ENCODE assay signal across 8 cellular contexts in genomic region chr11:75773595-75774353, GRCh38.
A peak's percentile ranks its signal among the peaks of the same experiment; 100 is the strongest.
DNase-seq lines count a peak whose midpoint lies in the region; ATAC-seq and TF ChIP-seq lines count a peak whose summit lies in the region.

No MANE protein-coding gene starts in this region.

- H3K36me3 Mint-ChIP-seq in activated T-cell treated with anti-CD3 and anti-CD28 coated beads, Interleukin-2, amount 50 U/mL, for 24 hours (ENCODE audit: low read depth), result no peaks in the 10 kb centered on the region
- H3K36me3 Mint-ChIP-seq in stimulated activated naive B cell treated with anti-CD40 and anti-IgM and Interleukin-4, amounts not matched to agents 10 μg/mL and 1 μg/mL and 100 μg/mL, for 72 hours, result peaks cover 20 to 43% of the 10 kb centered on the region in 2 donors

- H3K9me3 Mint-ChIP-seq in activated T-cell treated with anti-CD3 and anti-CD28 coated beads, Interleukin-2, amount 50 U/mL, for 24 hours, result no peaks in the 10 kb centered on the region
- H3K9me3 Mint-ChIP-seq in stimulated activated naive B cell treated with anti-CD40 and anti-IgM and Interleukin-4, amounts not matched to agents 10 μg/mL and 1 μg/mL and 100 μg/mL, for 72 hours, result peaks cover 2 to 3% of the 10 kb centered on the region in 2 donors

- no peak overlapping the region for H3K4me3 Mint-ChIP-seq in activated T-cell treated with anti-CD3 and anti-CD28 coated beads, Interleukin-2, amount 50 U/mL, for 24 hours
- peak overlapping the region in 1 of 2 donors; percentile 45 for H3K4me3 Mint-ChIP-seq in stimulated activated naive B cell treated with anti-CD40 and anti-IgM and Interleukin-4, amounts not matched to agents 10 μg/mL and 1 μg/mL and 100 μg/mL, for 72 hours

- H3K4me3 ChIP-seq in foreskin fibroblast (ENCODE audit: low read depth in 1 of 2, low read length in 2 of 2), result no peak overlapping the region

- no peak for DNase-seq in activated T-cell treated with anti-CD3 and anti-CD28 coated beads, Interleukin-2, amount 50 U/mL, for 24 hours
- DNase-seq in activated T-cell treated with anti-CD3 and anti-CD28 coated beads for 4 hours, result no peak
- DNase-seq in RPMI8226, result peak; percentile 87
- DNase-seq in stimulated activated naive B cell treated with anti-CD40 and anti-IgM and Interleukin-4, amounts not matched to agents 10 μg/mL and 1 μg/mL and 100 μg/mL, for 72 hours, result peak; percentile 75
- no peak for DNase-seq in foreskin fibroblast
- no peak for DNase-seq in Ammon's horn (ENCODE audit: low spot score)
- no peak for DNase-seq in DMS153 (lab: John Stamatoyannopoulos, UW)

- peaks cover 18% of the 10 kb centered on the region for H3K27me3 Mint-ChIP-seq in activated T-cell treated with anti-CD3 and anti-CD28 coated beads, Interleukin-2, amount 50 U/mL, for 24 hours
- no peaks in the 10 kb centered on the region for H3K27me3 Mint-ChIP-seq in stimulated activated naive B cell treated with anti-CD40 and anti-IgM and Interleukin-4, amounts not matched to agents 10 μg/mL and 1 μg/mL and 100 μg/mL, for 72 hours

- peak overlapping the region; percentile 55 for H3K27ac Mint-ChIP-seq in activated T-cell treated with anti-CD3 and anti-CD28 coated beads, Interleukin-2, amount 50 U/mL, for 24 hours
- H3K27ac Mint-ChIP-seq in stimulated activated naive B cell treated with anti-CD40 and anti-IgM and Interleukin-4, amounts not matched to agents 10 μg/mL and 1 μg/mL and 100 μg/mL, for 72 hours, result peak overlapping the region; percentile 95

- no peak for TF ChIP-seq CTCF in foreskin fibroblast (IDR thresholded peaks at IDR 0.05; ENCODE audit: low read depth, low read length)

- peaks cover 26% of the 10 kb centered on the region for H3K4me1 Mint-ChIP-seq in activated T-cell treated with anti-CD3 and anti-CD28 coated beads, Interleukin-2, amount 50 U/mL, for 24 hours (ENCODE audit: low read depth)
- H3K4me1 Mint-ChIP-seq in stimulated activated naive B cell treated with anti-CD40 and anti-IgM and Interleukin-4, amounts not matched to agents 10 μg/mL and 1 μg/mL and 100 μg/mL, for 72 hours, result peaks cover 67 to 94% of the 10 kb centered on the region in 2 donors

- ATAC-seq in HG02943 (IDR thresholded peaks at IDR 0.05; ENCODE audit: low read depth, unreplicated experiment), result peak; percentile 76
- ATAC-seq in stimulated activated naive B cell treated with anti-CD40 and anti-IgM and Interleukin-4, amounts not matched to agents 10 μg/mL and 1 μg/mL and 100 μg/mL, for 72 hours (replicated peaks), result peak; percentile 90 to 92

Comparison
In these comparisons a context has a peak if more than half of its experiments do, and no peak if none do; other contexts are left out.
1. DNase-seq: peak in RPMI8226 (single experiment) and stimulated activated naive B cell treated with anti-CD40 and anti-IgM and Interleukin-4, amounts not matched to agents 10 μg/mL and 1 μg/mL and 100 μg/mL, for 72 hours (single experiment); none in activated T-cell treated with anti-CD3 and anti-CD28 coated beads, Interleukin-2, amount 50 U/mL, for 24 hours (single experiment), activated T-cell treated with anti-CD3 and anti-CD28 coated beads for 4 hours (single experiment), foreskin fibroblast (0 of 2), Ammon's horn (single experiment) and DMS153 (single experiment).